8 cellular contexts compared by ENCODE assay signal in the genomic region with DNA sequence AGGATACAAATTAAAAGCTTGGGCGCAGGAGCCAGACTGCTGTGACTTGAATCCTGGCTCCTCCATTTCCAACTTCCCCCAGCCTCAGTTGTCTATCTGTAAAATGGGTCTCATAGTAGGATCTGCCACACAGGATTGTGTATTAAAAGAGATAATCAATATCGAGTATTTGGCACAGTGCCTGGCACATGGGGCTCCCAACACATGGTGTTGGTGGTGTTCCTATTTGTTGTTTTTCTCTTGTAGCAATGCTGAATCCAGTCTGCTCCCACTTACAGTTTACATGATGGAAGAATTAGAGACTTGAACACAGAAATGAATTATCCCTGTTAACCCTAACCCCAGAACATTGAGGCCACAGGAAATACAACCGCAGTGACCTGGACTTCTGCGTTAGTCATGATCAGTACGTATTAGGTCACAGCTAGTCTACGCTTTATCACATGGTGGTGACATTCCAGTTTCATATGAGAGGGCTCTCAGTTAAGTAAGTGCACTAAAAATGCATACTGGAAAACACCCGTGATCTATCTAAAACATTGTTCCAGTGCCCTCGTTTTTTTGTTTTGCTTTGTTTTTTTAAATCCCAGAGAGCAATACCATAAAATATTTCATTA.
DNase-seq lines count a peak whose midpoint lies in the region; ATAC-seq and TF ChIP-seq lines count a peak whose summit lies in the region.

No MANE protein-coding gene starts in this region.

- peaks cover 0 to 36% (median 0%) of the 10 kb centered on the region in 3 donors for H3K36me3 ChIP-seq in tibial nerve

- no peak overlapping the region for H3K4me3 Mint-ChIP-seq in activated naive CD8-positive, alpha-beta T cell treated with anti-CD3 and anti-CD28 coated beads, Interleukin-2, amount 10 ng/mL, durations not matched to agents 7 days and 5 days
- H3K4me3 Mint-ChIP-seq in immature natural killer cell = peak overlapping the region in 1 of 5 donors; percentile 50

- no peak for TF ChIP-seq POLR2A in tibial nerve (IDR thresholded peaks at IDR 0.05)

- peak; percentile 8 to 11 for DNase-seq in activated CD4-positive, alpha-beta T cell treated with anti-CD3 and anti-CD28 coated beads, Interleukin-2, amount 50 U/mL, for 48 hours
- no peak for DNase-seq in activated CD4-positive, alpha-beta T cell treated with anti-CD3 and anti-CD28 coated beads for 1 hour
- no peak for DNase-seq in activated naive CD8-positive, alpha-beta T cell treated with anti-CD3 and anti-CD28 coated beads, Interleukin-2, amount 10 ng/mL, durations not matched to agents 7 days and 5 days
- DNase-seq in immature natural killer cell (peak in 1 of 3 donors; percentile 31), tibial nerve (ENCODE audit: low spot score in 2 of 2) (no peak), globus pallidus (ENCODE audit: low spot score) (no peak), NCI-H2171 (lab: John Stamatoyannopoulos, UW) (no peak), hippocampal formation (lab: John Stamatoyannopoulos, UW) (no peak)

- H3K27ac Mint-ChIP-seq in activated naive CD8-positive, alpha-beta T cell treated with anti-CD3 and anti-CD28 coated beads, Interleukin-2, amount 10 ng/mL, durations not matched to agents 7 days and 5 days = peak overlapping the region; percentile 27
- H3K27ac Mint-ChIP-seq in immature natural killer cell = peak overlapping the region in 4 of 6 donors; percentile 7 to 89 (median 40)

- 40 to 42% methylated on average over 8 of the region's 8 CpGs for WGBS in tibial nerve, 2 donors

- H3K27ac ChIP-seq in tibial nerve = peak overlapping the region; percentile 49 to 99 (median 88)

- H3K27me3 ChIP-seq in tibial nerve = no peaks in the 10 kb centered on the region

- H3K4me1 Mint-ChIP-seq in activated naive CD8-positive, alpha-beta T cell treated with anti-CD3 and anti-CD28 coated beads, Interleukin-2, amount 10 ng/mL, durations not matched to agents 7 days and 5 days = peaks cover 39% of the 10 kb centered on the region
- H3K4me1 Mint-ChIP-seq in immature natural killer cell = peaks cover 48 to 75% of the 10 kb centered on the region in 2 donors

- POLR2A ChIA-PET in activated naive CD8-positive, alpha-beta T cell treated with anti-CD3 and anti-CD28 coated beads, Interleukin-2, amount 10 ng/mL, durations not matched to agents 7 days and 5 days (lab: Charles Lee) = interaction anchor here (1.0 to 2.8 kb wide), 3 partner anchors 9 to 57 kb away, joined by 3 to 15 read pairs (median 3); no protein-coding TSS in a partner anchor

- H3K9me3 ChIP-seq in tibial nerve = no peaks in the 10 kb centered on the region

- H3K36me3 Mint-ChIP-seq in activated naive CD8-positive, alpha-beta T cell treated with anti-CD3 and anti-CD28 coated beads, Interleukin-2, amount 10 ng/mL, durations not matched to agents 7 days and 5 days = peaks cover 31% of the 10 kb centered on the region
- peaks cover 4 to 18% (median 4%) of the 10 kb centered on the region in 3 donors for H3K36me3 Mint-ChIP-seq in immature natural killer cell

- peak in 1 of 2 donors; percentile 56 for TF ChIP-seq EP300 in tibial nerve (IDR thresholded peaks at IDR 0.05)

- TF ChIP-seq CTCF in tibial nerve (IDR thresholded peaks at IDR 0.05) = no peak

- no peak for ATAC-seq in activated naive CD8-positive, alpha-beta T cell treated with anti-CD3 and anti-CD28 coated beads, Interleukin-2, amount 10 ng/mL, durations not matched to agents 7 days and 5 days (ENCODE audit: low read depth)

- no peak overlapping the region for H3K4me3 ChIP-seq in tibial nerve

- H3K27me3 Mint-ChIP-seq in activated naive CD8-positive, alpha-beta T cell treated with anti-CD3 and anti-CD28 coated beads, Interleukin-2, amount 10 ng/mL, durations not matched to agents 7 days and 5 days = no peaks in the 10 kb centered on the region
- peaks cover 4 to 27% (median 6%) of the 10 kb centered on the region in 3 donors for H3K27me3 Mint-ChIP-seq in immature natural killer cell (ENCODE audit: low read depth in 3 of 3)

- H3K4me1 ChIP-seq in tibial nerve = peaks cover 0 to 96% (median 65%) of the 10 kb centered on the region in 4 donors

- no peaks in the 10 kb centered on the region for H3K9me3 Mint-ChIP-seq in activated naive CD8-positive, alpha-beta T cell treated with anti-CD3 and anti-CD28 coated beads, Interleukin-2, amount 10 ng/mL, durations not matched to agents 7 days and 5 days
- H3K9me3 Mint-ChIP-seq in immature natural killer cell = no peaks in the 10 kb centered on the region

Comparison
In these comparisons a context has a peak if more than half of its experiments do, and no peak if none do; other contexts are left out.
1. DNase-seq: peak in activated CD4-positive, alpha-beta T cell treated with anti-CD3 and anti-CD28 coated beads, Interleukin-2, amount 50 U/mL, for 48 hours (2 of 2); none in activated CD4-positive, alpha-beta T cell treated with anti-CD3 and anti-CD28 coated beads for 1 hour (single experiment), activated naive CD8-positive, alpha-beta T cell treated with anti-CD3 and anti-CD28 coated beads, Interleukin-2, amount 10 ng/mL, durations not matched to agents 7 days and 5 days (single experiment), tibial nerve (0 of 2), globus pallidus (single experiment), NCI-H2171 (single experiment) and hippocampal formation (0 of 2).